In genomic region chr5:1011226-1011631, GRCh38 we compare ENCODE assay signal across 8 cellular contexts. TPM values are rescaled to one million over a fixed set of nuclear protein-coding genes. Genes with fewer than 3 reads are reported as not detected.
A peak's percentile ranks its signal among the peaks of the same experiment; 100 is the strongest.
DNase-seq lines count a peak whose midpoint lies in the region; ATAC-seq, FAIRE-seq and TF ChIP-seq lines count a peak whose summit lies in the region.
"Had no signal": no experiment of that assay in that cellular context is flagged by ENCODE, and none has a peak within 500 bp of the region (broad histone marks: within the 10 kb centered on the region; RNA-seq: fewer than 3 reads in every experiment).

No MANE protein-coding gene starts in this region.

- TF ChIP-seq POLR2A in GM12892 (IDR thresholded peaks at IDR 0.05; ENCODE audit: low read depth, low read length) = no peak

- no peak for FAIRE-seq in GM12892 (lab: Jason Lieb, UNC)

- H3K27me3 ChIP-seq in hepatocyte = peaks cover 16% of the 10 kb centered on the region

- peaks cover 12% of the 10 kb centered on the region for H3K4me1 ChIP-seq in hepatocyte (ENCODE audit: insufficient read depth)

- H2AFZ ChIP-seq in hepatocyte = no peak overlapping the region

- H3K79me2 ChIP-seq in hepatocyte = no peaks in the 10 kb centered on the region

- H3K9me2 ChIP-seq in hepatocyte (replicated peaks; ENCODE audit: insufficient read depth) = no peaks in the 10 kb centered on the region

- no peak for ATAC-seq in HG03442 (IDR thresholded peaks at IDR 0.05; ENCODE audit: unreplicated experiment)
- ATAC-seq in GM21390 (IDR thresholded peaks at IDR 0.05; ENCODE audit: unreplicated experiment) = no peak

- DNase-seq in GM12892 (ENCODE audit: insufficient read length) (peak; percentile 80), NCI-H1694 treated with DMSO at 0.1 percent for 48 hours (lab: John Stamatoyannopoulos, UW) (peak; percentile 47), activated T-cell treated with anti-CD3 and anti-CD28 coated beads for 48 hours (ENCODE audit: low read depth) (peak; percentile 50), hepatocyte (ENCODE audit: low spot score) (peak; percentile 63)
- DNase-seq in stimulated activated naive CD4-positive, alpha-beta T cell (lab: John Stamatoyannopoulos, UW) = peak in 5 of 6 experiments; percentile 18 to 42 (median 29)

- H3K9me3 ChIP-seq in hepatocyte (ENCODE audit: low read depth) = no peaks in the 10 kb centered on the region

- H3K36me3 ChIP-seq in hepatocyte (replicated peaks; ENCODE audit: insufficient read depth, low read depth) = no peaks in the 10 kb centered on the region

- H4K20me1 ChIP-seq in hepatocyte (ENCODE audit: insufficient read depth, poor library complexity, severe bottlenecking) = no peaks in the 10 kb centered on the region

- H3K4me3 ChIP-seq in hepatocyte = no peak overlapping the region

- no peak overlapping the region for H3K27ac ChIP-seq in hepatocyte

- no peak overlapping the region for H3K4me2 ChIP-seq in hepatocyte

- WGBS in hepatocyte (ENCODE audit: low lambda C conversion rate, missing lambda C conversion rate) = 72% methylated on average over 11 of the region's 11 CpGs

- TF ChIP-seq CTCF in hepatocyte (IDR thresholded peaks at IDR 0.05; ENCODE audit: poor library complexity) = peak; percentile 43

RNA-seq across cellular contexts. Expression of gene NKD2, which starts 2.6 kb away (rescaled TPM):
- polyA plus RNA-seq in GM12892 (2012; ENCODE audit: missing spikeins) = 0.76 TPM
- total RNA-seq in hepatocyte = 1.4 and 2.0 TPM in 2 replicates
- 9.1 and 10.1 TPM in 2 replicates for polyA plus RNA-seq in hepatocyte
- total RNA-seq: mononuclear cell had no signal

Comparison
In these comparisons a context has a peak if more than half of its experiments do, and no peak if none do; other contexts are left out.
1. DNase-seq: peak in every context shown above with its lines; median percentile 80 in GM12892; 63 in hepatocyte; 50 in activated T-cell treated with anti-CD3 and anti-CD28 coated beads for 48 hours; 47 in NCI-H1694 treated with DMSO at 0.1 percent for 48 hours; 29 in stimulated activated naive CD4-positive, alpha-beta T cell.